Comparison of ENCODE assay signal across 17 cellular contexts in the genomic region with DNA sequence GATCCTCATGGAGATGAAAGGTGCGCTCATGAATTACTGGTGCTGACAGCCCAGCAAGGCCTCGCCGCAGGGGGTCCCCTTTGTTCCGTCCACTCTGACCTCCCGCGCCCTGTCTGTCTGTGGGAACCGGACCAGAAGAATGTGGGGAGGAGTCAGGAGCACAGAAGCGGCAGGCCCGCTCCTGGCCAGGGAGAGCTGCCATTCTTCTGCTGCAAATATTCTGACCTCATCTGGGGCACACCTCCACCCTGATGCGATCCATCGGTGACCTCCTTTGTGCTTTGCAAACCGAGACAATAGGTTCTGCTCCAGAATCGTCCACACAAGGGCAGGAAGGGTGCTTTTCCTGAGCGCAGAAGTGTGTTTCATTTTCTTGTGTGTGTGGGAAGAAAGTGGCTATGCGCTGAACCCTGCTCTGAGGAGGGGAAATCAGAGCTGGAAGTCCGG.
DNase-seq lines count a peak whose midpoint lies in the region; ATAC-seq lines count a peak whose summit lies in the region.
"Had no signal": no experiment of that assay in that cellular context is flagged by ENCODE, and none has a peak within 500 bp of the region (broad histone marks: within the 10 kb centered on the region; RNA-seq: fewer than 3 reads in every experiment).

No MANE protein-coding gene starts in this region.

- H3K4me3 ChIP-seq in iPS-20b (ENCODE audit: low read length) (peak overlapping the region; percentile 65), trophoblast cell (ENCODE audit: low read depth, low read length) (no peak overlapping the region)
- H3K4me3 ChIP-seq: HAP-1, SK-N-MC had no signal

- H3K9me3 Mint-ChIP-seq in activated naive CD8-positive, alpha-beta T cell treated with anti-CD3 and anti-CD28 coated beads, Interleukin-2, amount 10 ng/mL, durations not matched to agents 7 days and 5 days = no peaks in the 10 kb centered on the region

- POLR2A ChIA-PET in activated naive CD8-positive, alpha-beta T cell treated with anti-CD3 and anti-CD28 coated beads, Interleukin-2, amount 10 ng/mL, durations not matched to agents 7 days and 5 days (lab: Charles Lee) = no interaction called here

- no peak overlapping the region for H2BK12ac ChIP-seq in trophoblast cell (ENCODE audit: low read length)

- no peak overlapping the region for H3K18ac ChIP-seq in trophoblast cell (ENCODE audit: low read length)

- H3K4me1 ChIP-seq in iPS-20b (ENCODE audit: insufficient read depth, low read length) (peaks cover 25% of the 10 kb centered on the region), trophoblast cell (ENCODE audit: control insufficient read depth in 1 of 2, insufficient read depth in 2 of 2, low read length in 2 of 2) (peaks cover 5% of the 10 kb centered on the region in 2 experiments)
- H3K4me1 ChIP-seq: HAP-1 had no signal

- no peak overlapping the region for H2BK120ac ChIP-seq in trophoblast cell (ENCODE audit: insufficient read depth, low read length, poor library complexity)

- H3K79me1 ChIP-seq in trophoblast cell (ENCODE audit: low read length) = no peaks in the 10 kb centered on the region

- no peak overlapping the region for H4K8ac ChIP-seq in trophoblast cell (ENCODE audit: low read depth, low read length)

- H4K12ac ChIP-seq in trophoblast cell (ENCODE audit: low read depth, low read length) = no peak overlapping the region

- no peak overlapping the region for H2AK5ac ChIP-seq in trophoblast cell (ENCODE audit: low read length)

- no CpG with 5 or more reads among the region's 16 CpGs for WGBS in trophoblast cell (ENCODE audit: extremely low coverage, insufficient coverage, insufficient read length)

- H3K4me2 ChIP-seq in trophoblast cell (ENCODE audit: low read length) = peak overlapping the region; percentile 27

- H3K23ac ChIP-seq in trophoblast cell (ENCODE audit: low read length) = no peak overlapping the region

- H2BK5ac ChIP-seq in trophoblast cell (ENCODE audit: low read depth, low read length, poor library complexity) = no peak overlapping the region

- DNase-seq in NCI-H2227 treated with DMSO at 0.1 percent for 48 hours (lab: John Stamatoyannopoulos, UW) (peak; percentile 3), NCI-H2227 (lab: John Stamatoyannopoulos, UW; ENCODE audit: unreplicated experiment) (no peak), trophoblast cell (no peak), 8988T (no peak)
- no peak for DNase-seq in activated naive CD8-positive, alpha-beta T cell treated with anti-CD3 and anti-CD28 coated beads, Interleukin-2, amount 10 ng/mL, durations not matched to agents 7 days and 5 days
- DNase-seq: cortex of kidney, DMS53, Kasumi-1, NCI-H1436, NCI-H345, substantia nigra had no signal

- H3K27ac ChIP-seq in iPS-20b (ENCODE audit: low read length) (no peak overlapping the region), trophoblast cell (ENCODE audit: low read depth, low read length) (no peak overlapping the region)
- H3K27ac ChIP-seq: SK-N-MC had no signal

- no peaks in the 10 kb centered on the region for H3K36me3 ChIP-seq in iPS-20b (ENCODE audit: insufficient read depth, low read depth, low read length)
- no peaks in the 10 kb centered on the region for H3K36me3 ChIP-seq in trophoblast cell (ENCODE audit: control insufficient read depth in 1 of 2, insufficient read depth in 2 of 2, low read length in 2 of 2)
- H3K36me3 ChIP-seq: HAP-1 had no signal

- no peak overlapping the region for H4K91ac ChIP-seq in trophoblast cell (ENCODE audit: low read depth, low read length)

- no peaks in the 10 kb centered on the region for H3K36me3 Mint-ChIP-seq in activated naive CD8-positive, alpha-beta T cell treated with anti-CD3 and anti-CD28 coated beads, Interleukin-2, amount 10 ng/mL, durations not matched to agents 7 days and 5 days
- H3K36me3 Mint-ChIP-seq: CD14-positive monocyte had no signal

- H3K27me3 Mint-ChIP-seq in activated naive CD8-positive, alpha-beta T cell treated with anti-CD3 and anti-CD28 coated beads, Interleukin-2, amount 10 ng/mL, durations not matched to agents 7 days and 5 days = peaks cover 44% of the 10 kb centered on the region

- peaks cover 78% of the 10 kb centered on the region for H3K27me3 ChIP-seq in iPS-20b (ENCODE audit: insufficient read depth, low read length)
- H3K27me3 ChIP-seq in trophoblast cell (ENCODE audit: insufficient read depth, low read length) = peaks cover 13% of the 10 kb centered on the region

- H3K9me3 ChIP-seq in iPS-20b (ENCODE audit: insufficient read depth, low read depth, low read length) (no peaks in the 10 kb centered on the region), trophoblast cell (ENCODE audit: insufficient read depth, low read depth, low read length) (peaks cover 6% of the 10 kb centered on the region)
- H3K9me3 ChIP-seq: HAP-1 had no signal

- peak overlapping the region; percentile 32 for H3K4me3 Mint-ChIP-seq in activated naive CD8-positive, alpha-beta T cell treated with anti-CD3 and anti-CD28 coated beads, Interleukin-2, amount 10 ng/mL, durations not matched to agents 7 days and 5 days

- no peak overlapping the region for H3K14ac ChIP-seq in trophoblast cell (ENCODE audit: low read length)

- no peak overlapping the region for H2AFZ ChIP-seq in trophoblast cell (ENCODE audit: insufficient read depth, low read length, poor library complexity)

- no peak for ATAC-seq in activated naive CD8-positive, alpha-beta T cell treated with anti-CD3 and anti-CD28 coated beads, Interleukin-2, amount 10 ng/mL, durations not matched to agents 7 days and 5 days (ENCODE audit: low read depth)
- ATAC-seq in HG02759 (IDR thresholded peaks at IDR 0.05; ENCODE audit: unreplicated experiment) = no peak
- ATAC-seq in HG03354 (IDR thresholded peaks at IDR 0.05; ENCODE audit: poor library complexity, severe bottlenecking, unreplicated experiment) = no peak

- H3K4me1 Mint-ChIP-seq in activated naive CD8-positive, alpha-beta T cell treated with anti-CD3 and anti-CD28 coated beads, Interleukin-2, amount 10 ng/mL, durations not matched to agents 7 days and 5 days = peaks cover 12% of the 10 kb centered on the region
- H3K4me1 Mint-ChIP-seq: CD14-positive monocyte had no signal

- H3K27ac Mint-ChIP-seq in activated naive CD8-positive, alpha-beta T cell treated with anti-CD3 and anti-CD28 coated beads, Interleukin-2, amount 10 ng/mL, durations not matched to agents 7 days and 5 days = no peak overlapping the region
- H3K27ac Mint-ChIP-seq: CD14-positive monocyte had no signal

- no peaks in the 10 kb centered on the region for H3K79me2 ChIP-seq in trophoblast cell (ENCODE audit: control insufficient read depth, insufficient read depth, low read length, poor library complexity)

- H3K9ac ChIP-seq in iPS-20b (ENCODE audit: low read depth, low read length) (peak overlapping the region; percentile 29; the same call in 1 of the 2 replicates), trophoblast cell (ENCODE audit: low read length) (no peak overlapping the region)

- H3K4ac ChIP-seq in trophoblast cell (ENCODE audit: low read depth, low read length) = no peak overlapping the region
